8 cellular contexts compared by ENCODE assay signal in genomic region chr3:152267319-152267689, GRCh38. TPM values are rescaled to one million over a fixed set of nuclear protein-coding genes. Genes with fewer than 3 reads are reported as not detected.
A peak's percentile ranks its signal among the peaks of the same experiment; 100 is the strongest.
DNase-seq lines count a peak whose midpoint lies in the region; ATAC-seq, FAIRE-seq and TF ChIP-seq lines count a peak whose summit lies in the region.

No MANE protein-coding gene starts in this region.

- H4K20me1 ChIP-seq in keratinocyte (ENCODE audit: control insufficient read depth, extremely low read depth, insufficient read depth, low read length), result no peaks in the 10 kb centered on the region

- H3K27me3 ChIP-seq in keratinocyte (ENCODE audit: control insufficient read depth, extremely low read depth, insufficient read depth, low read length), result no peaks in the 10 kb centered on the region

- H3K9me1 ChIP-seq in keratinocyte (ENCODE audit: control insufficient read depth, extremely low read depth, insufficient read depth, low read length), result no peaks in the 10 kb centered on the region

- H3K9me3 ChIP-seq in keratinocyte (ENCODE audit: control insufficient read depth, low read depth, low read length), result no peaks in the 10 kb centered on the region

- peak; percentile 34 for FAIRE-seq in keratinocyte (lab: Jason Lieb, UNC)

- H3K4me2 ChIP-seq in keratinocyte (ENCODE audit: control insufficient read depth, extremely low read depth, insufficient read depth, low read depth, low read length), result peak overlapping the region; percentile 88

- POLR2A ChIA-PET in activated CD4-positive, alpha-beta memory T cell treated with anti-CD3 and anti-CD28 coated beads, Interleukin-2, amount 10 ng/mL, durations not matched to agents 7 days and 5 days (lab: Charles Lee), result interaction anchor here (0.8 to 12.4 kb wide), 14 partner anchors 10 to 84 kb away, joined by 3 to 268 read pairs (median 18); no protein-coding TSS in a partner anchor

- no peak for TF ChIP-seq CTCF in keratinocyte (optimal IDR thresholded peaks at IDR 0.05 in 1 of 3, IDR thresholded peaks at IDR 0.05 in 1 of 3, conservative IDR thresholded peaks at IDR 0.05 in 1 of 3; ENCODE audit: extremely low read depth in 1 of 3, insufficient read depth in 2 of 3, low read length in 3 of 3)

- H2AFZ ChIP-seq in keratinocyte (ENCODE audit: control insufficient read depth, low read length), result peak overlapping the region; percentile 72

- H3K9ac ChIP-seq in keratinocyte (ENCODE audit: control insufficient read depth, extremely low read depth, insufficient read depth, low read length), result peak overlapping the region; percentile 87

- H3K36me3 Mint-ChIP-seq in activated CD4-positive, alpha-beta memory T cell treated with anti-CD3 and anti-CD28 coated beads, Interleukin-2, amount 10 ng/mL, durations not matched to agents 7 days and 5 days (ENCODE audit: low read depth), result peaks cover 42% of the 10 kb centered on the region

- peaks cover 27% of the 10 kb centered on the region for H3K4me1 ChIP-seq in keratinocyte (ENCODE audit: control insufficient read depth, extremely low read depth, insufficient read depth, low read length)

- no peaks in the 10 kb centered on the region for H3K9me3 Mint-ChIP-seq in activated CD4-positive, alpha-beta memory T cell treated with anti-CD3 and anti-CD28 coated beads, Interleukin-2, amount 10 ng/mL, durations not matched to agents 7 days and 5 days

- H3K36me3 ChIP-seq in keratinocyte (ENCODE audit: control insufficient read depth in 2 of 2, extremely low read depth in 1 of 2, insufficient read depth in 2 of 2, low read length in 2 of 2), result no peaks in the 10 kb centered on the region

- peak overlapping the region; percentile 92 for H3K4me3 Mint-ChIP-seq in activated CD4-positive, alpha-beta memory T cell treated with anti-CD3 and anti-CD28 coated beads, Interleukin-2, amount 10 ng/mL, durations not matched to agents 7 days and 5 days

- H3K27me3 Mint-ChIP-seq in activated CD4-positive, alpha-beta memory T cell treated with anti-CD3 and anti-CD28 coated beads, Interleukin-2, amount 10 ng/mL, durations not matched to agents 7 days and 5 days, result no peaks in the 10 kb centered on the region

- peak overlapping the region; percentile 95 for H3K27ac Mint-ChIP-seq in activated CD4-positive, alpha-beta memory T cell treated with anti-CD3 and anti-CD28 coated beads, Interleukin-2, amount 10 ng/mL, durations not matched to agents 7 days and 5 days

- DNase-seq in NOMO-1 treated with DMSO at 0.1 percent for 48 hours (lab: John Stamatoyannopoulos, UW; ENCODE audit: unreplicated experiment) (peak; percentile 81), NOMO-1 treated with dmso at 0.1 percent for 144 hours (lab: John Stamatoyannopoulos, UW; ENCODE audit: unreplicated experiment) (no peak), keratinocyte (ENCODE audit: low read depth, low spot score) (no peak), substantia nigra (lab: John Stamatoyannopoulos, UW) (no peak), NCI-H1930 (lab: John Stamatoyannopoulos, UW) (no peak)
- DNase-seq in activated CD4-positive, alpha-beta memory T cell treated with anti-CD3 and anti-CD28 coated beads, Interleukin-2, amount 10 ng/mL, durations not matched to agents 7 days and 5 days, result no peak

- H3K79me2 ChIP-seq in keratinocyte (ENCODE audit: control insufficient read depth, insufficient read depth, low read length), result peaks cover 33% of the 10 kb centered on the region

- H3K27ac ChIP-seq in keratinocyte (ENCODE audit: control insufficient read depth, insufficient read depth, low read length) (peak overlapping the region; percentile 85), substantia nigra (ENCODE audit: low read depth, low read length, poor library complexity, severe bottlenecking) (peak overlapping the region; percentile 97)

- ATAC-seq in HG02678 (IDR thresholded peaks at IDR 0.05; ENCODE audit: unreplicated experiment), result no peak
- no peak for ATAC-seq in GM19395 (IDR thresholded peaks at IDR 0.05; ENCODE audit: unreplicated experiment)

- peaks cover 50% of the 10 kb centered on the region for H3K4me1 Mint-ChIP-seq in activated CD4-positive, alpha-beta memory T cell treated with anti-CD3 and anti-CD28 coated beads, Interleukin-2, amount 10 ng/mL, durations not matched to agents 7 days and 5 days

- CTCF ChIA-PET in activated CD4-positive, alpha-beta memory T cell treated with anti-CD3 and anti-CD28 coated beads, Interleukin-2, amount 10 ng/mL, durations not matched to agents 7 days and 5 days (lab: Charles Lee), result interaction anchor here (1.1 to 3.0 kb wide), 4 partner anchors 10 to 195 kb away, joined by 3 to 22 read pairs (median 14); no protein-coding TSS in a partner anchor

- dilution Hi-C loops in keratinocyte (cut with MboI; ENCODE audit: extremely low pct_ligation_motif_present, low sequenced_read_pairs), result no loop called here

- peak overlapping the region in 2 of 3 experiments; percentile 89 to 90 for H3K4me3 ChIP-seq in keratinocyte (ENCODE audit: control insufficient read depth in 2 of 3, extremely low read depth in 1 of 3, insufficient read depth in 2 of 3, low read depth in 1 of 3, low read length in 3 of 3)

RNA-seq across cellular contexts. Expression of gene MBNL1, which starts 1.4 kb away (rescaled TPM):
- 100 to 1,000 TPM; 289 to 305 TPM for total RNA-seq in activated CD4-positive, alpha-beta memory T cell treated with anti-CD3 and anti-CD28 coated beads, Interleukin-2, amount 10 ng/mL, durations not matched to agents 7 days and 5 days
- 56.4 to 71.2 TPM (median 58.3 TPM) in 3 replicates for polyA plus RNA-seq in keratinocyte
- 46.2 TPM for polyA plus RNA-seq in keratinocyte (2011; ENCODE audit: low read depth)
- 49.0 and 54.8 TPM in 2 replicates for polyA plus RNA-seq in keratinocyte (2011; cell fraction: cytosol; rRNA removed)
- 76.5 and 82.3 TPM in 2 replicates for polyA plus RNA-seq in keratinocyte (2011; cell fraction: nucleus; rRNA removed)
- polyA plus RNA-seq in keratinocyte (2012; ENCODE audit: low replicate concordance), result 26.3 and 45.5 TPM in 2 replicates
- 98.5 to 233 TPM (median 221 TPM) in 3 replicates for polyA minus RNA-seq in keratinocyte
- polyA minus RNA-seq in keratinocyte (2011; cell fraction: cytosol; rRNA and poly(A)+ RNA removed), result 130 TPM
- 153 and 237 TPM in 2 replicates for polyA minus RNA-seq in keratinocyte (2011; cell fraction: nucleus; rRNA and poly(A)+ RNA removed)
